ENCODE assay signal across 1 cellular context in genomic region chr4:8599657-8600056, GRCh38.
TF ChIP-seq lines count a peak whose summit lies in the region.

No MANE protein-coding gene starts in this region.

TF ChIP-seq in SK-N-SH treated with all-trans-retinoic acid at 6 μM for 48 hours, 23 proteins besides CTCF, POLR2A, EP300 and RAD21 (continued from another document):
- no peak for TF ChIP-seq TSHZ2 (CRISPR knock-in tag; IDR thresholded peaks at IDR 0.05)
- no peak for TF ChIP-seq PATZ1 (CRISPR knock-in tag; IDR thresholded peaks at IDR 0.05; ENCODE audit: borderline replicate concordance)
- no peak for TF ChIP-seq ESRRG (CRISPR knock-in tag; IDR thresholded peaks at IDR 0.05)
- no peak for TF ChIP-seq PPARA (CRISPR knock-in tag; IDR thresholded peaks at IDR 0.05; ENCODE audit: borderline replicate concordance)
- TF ChIP-seq RARB (CRISPR knock-in tag; IDR thresholded peaks at IDR 0.05), result no peak
- no peak for TF ChIP-seq CSRNP3 (CRISPR knock-in tag; IDR thresholded peaks at IDR 0.05)
- no peak for TF ChIP-seq ZFP30 (CRISPR knock-in tag; IDR thresholded peaks at IDR 0.05)
- no peak for TF ChIP-seq BACH2 (CRISPR knock-in tag; IDR thresholded peaks at IDR 0.05; ENCODE audit: borderline replicate concordance)
